ENCODE assay signal across 20 cellular contexts in genomic region chr10:73368238-73368637, GRCh38. TPM values are rescaled to one million over a fixed set of nuclear protein-coding genes. Genes with fewer than 3 reads are reported as not detected.
A peak's percentile ranks its signal among the peaks of the same experiment; 100 is the strongest.
DNase-seq lines count a peak whose midpoint lies in the region; ATAC-seq, FAIRE-seq and TF ChIP-seq lines count a peak whose summit lies in the region.
"Had no signal": no experiment of that assay in that cellular context is flagged by ENCODE, and none has a peak within 500 bp of the region (broad histone marks: within the 10 kb centered on the region; RNA-seq: fewer than 3 reads in every experiment).

No MANE protein-coding gene starts in this region.

- peak; percentile 21 for FAIRE-seq in frontal cortex (lab: Jason Lieb, UNC)
- FAIRE-seq in GM12891 (lab: Jason Lieb, UNC): no peak
- FAIRE-seq: endothelial cell of umbilical vein had no signal

- H3K27ac Mint-ChIP-seq in activated naive CD4-positive, alpha-beta T cell treated with anti-CD3 and anti-CD28 coated beads, Interleukin-2, amount 50 U/mL, for 24 hours: peak overlapping the region; percentile 68
- no peak overlapping the region for H3K27ac Mint-ChIP-seq in activated naive CD4-positive, alpha-beta T cell treated with anti-CD3 and anti-CD28 coated beads, Interleukin-2, amount 10 ng/mL, durations not matched to agents 7 days and 5 days
- peak overlapping the region; percentile 34 for H3K27ac Mint-ChIP-seq in T-helper 17 cell
- peak overlapping the region; percentile 54 to 82 for H3K27ac Mint-ChIP-seq in stimulated activated naive CD8-positive, alpha-beta T cell treated with anti-CD3 and anti-CD28 coated beads, Interleukin-15, amount 100 ng/mL, for 72 hours
- H3K27ac Mint-ChIP-seq: CD8-positive, alpha-beta T cell; stimulated activated naive B cell treated with anti-CD40 and anti-IgM and Interleukin-4, amounts not matched to agents 10 μg/mL and 1 μg/mL and 100 μg/mL, for 72 hours had no signal

- DNase-seq in activated naive CD4-positive, alpha-beta T cell treated with anti-CD3 and anti-CD28 coated beads, Interleukin-2, amount 10 ng/mL, durations not matched to agents 7 days and 5 days: no peak
- DNase-seq in T-helper 17 cell: no peak
- no peak for DNase-seq in frontal cortex (ENCODE audit: low spot score in 2 of 2)
- no peak for DNase-seq in stimulated activated naive CD8-positive, alpha-beta T cell treated with anti-CD3 and anti-CD28 coated beads, Interleukin-15, amount 100 ng/mL, for 72 hours
- no peak for DNase-seq in GM12891 (ENCODE audit: insufficient read length, low spot score)
- no peak for DNase-seq in DMS79 (lab: John Stamatoyannopoulos, UW)
- DNase-seq: activated CD4-positive, alpha-beta T cell treated with anti-CD3 and anti-CD28 coated beads, Interleukin-2, amount 50 U/mL, for 1 hour; CD8-positive, alpha-beta T cell; dermis blood vessel endothelial cell; DMS79 treated with DMSO at 0.1 percent for 48 hours; H7; left ventricle myocardium superior; MG63; NCI-H146; NCI-H524 treated with DMSO at 0.1 percent for 48 hours; stimulated activated naive B cell treated with anti-CD40 and anti-IgM and Interleukin-4, amounts not matched to agents 10 μg/mL and 1 μg/mL and 100 μg/mL, for 72 hours; transverse colon had no signal

- H3K4me1 Mint-ChIP-seq in activated naive CD4-positive, alpha-beta T cell treated with anti-CD3 and anti-CD28 coated beads, Interleukin-2, amount 50 U/mL, for 24 hours: peaks cover 9% of the 10 kb centered on the region
- H3K4me1 Mint-ChIP-seq in activated naive CD4-positive, alpha-beta T cell treated with anti-CD3 and anti-CD28 coated beads, Interleukin-2, amount 10 ng/mL, durations not matched to agents 7 days and 5 days: no peaks in the 10 kb centered on the region
- H3K4me1 Mint-ChIP-seq in T-helper 17 cell: peaks cover 7% of the 10 kb centered on the region
- peaks cover 6% of the 10 kb centered on the region for H3K4me1 Mint-ChIP-seq in stimulated activated naive CD8-positive, alpha-beta T cell treated with anti-CD3 and anti-CD28 coated beads, Interleukin-15, amount 100 ng/mL, for 72 hours

- no peak overlapping the region for H3K4me3 Mint-ChIP-seq in activated naive CD4-positive, alpha-beta T cell treated with anti-CD3 and anti-CD28 coated beads, Interleukin-2, amount 50 U/mL, for 24 hours
- no peak overlapping the region for H3K4me3 Mint-ChIP-seq in activated naive CD4-positive, alpha-beta T cell treated with anti-CD3 and anti-CD28 coated beads, Interleukin-2, amount 10 ng/mL, durations not matched to agents 7 days and 5 days
- peak overlapping the region; percentile 46 for H3K4me3 Mint-ChIP-seq in T-helper 17 cell
- no peak overlapping the region for H3K4me3 Mint-ChIP-seq in stimulated activated naive CD8-positive, alpha-beta T cell treated with anti-CD3 and anti-CD28 coated beads, Interleukin-15, amount 100 ng/mL, for 72 hours
- H3K4me3 Mint-ChIP-seq: CD8-positive, alpha-beta T cell; stimulated activated naive B cell treated with anti-CD40 and anti-IgM and Interleukin-4, amounts not matched to agents 10 μg/mL and 1 μg/mL and 100 μg/mL, for 72 hours had no signal

- ATAC-seq in T-helper 17 cell: no peak
- ATAC-seq in stimulated activated naive CD8-positive, alpha-beta T cell treated with anti-CD3 and anti-CD28 coated beads, Interleukin-15, amount 100 ng/mL, for 72 hours: peak; percentile 87
- ATAC-seq: CD8-positive, alpha-beta T cell; left ventricle myocardium superior had no signal

- H3K36me3 Mint-ChIP-seq in activated naive CD4-positive, alpha-beta T cell treated with anti-CD3 and anti-CD28 coated beads, Interleukin-2, amount 50 U/mL, for 24 hours: peaks cover 25% of the 10 kb centered on the region
- H3K36me3 Mint-ChIP-seq in activated naive CD4-positive, alpha-beta T cell treated with anti-CD3 and anti-CD28 coated beads, Interleukin-2, amount 10 ng/mL, durations not matched to agents 7 days and 5 days: peaks cover 42% of the 10 kb centered on the region
- peaks cover 3% of the 10 kb centered on the region for H3K36me3 Mint-ChIP-seq in T-helper 17 cell (ENCODE audit: low read depth)

- H3K9me3 ChIP-seq in T-helper 17 cell (ENCODE audit: control insufficient read depth, low read length, poor library complexity, severe bottlenecking): no peaks in the 10 kb centered on the region
- H3K9me3 ChIP-seq: MG63, neutrophil, transverse colon had no signal

- TF ChIP-seq POLR2A in GM12891 (IDR thresholded peaks at IDR 0.05; ENCODE audit: low read depth, low read length): no peak

- H3K9me3 Mint-ChIP-seq in activated naive CD4-positive, alpha-beta T cell treated with anti-CD3 and anti-CD28 coated beads, Interleukin-2, amount 50 U/mL, for 24 hours: no peaks in the 10 kb centered on the region
- H3K9me3 Mint-ChIP-seq in activated naive CD4-positive, alpha-beta T cell treated with anti-CD3 and anti-CD28 coated beads, Interleukin-2, amount 10 ng/mL, durations not matched to agents 7 days and 5 days: no peaks in the 10 kb centered on the region
- H3K9me3 Mint-ChIP-seq in stimulated activated naive CD8-positive, alpha-beta T cell treated with anti-CD3 and anti-CD28 coated beads, Interleukin-15, amount 100 ng/mL, for 72 hours: no peaks in the 10 kb centered on the region
- H3K9me3 Mint-ChIP-seq: CD8-positive, alpha-beta T cell had no signal

- H3K27me3 Mint-ChIP-seq in activated naive CD4-positive, alpha-beta T cell treated with anti-CD3 and anti-CD28 coated beads, Interleukin-2, amount 50 U/mL, for 24 hours: no peaks in the 10 kb centered on the region
- H3K27me3 Mint-ChIP-seq in activated naive CD4-positive, alpha-beta T cell treated with anti-CD3 and anti-CD28 coated beads, Interleukin-2, amount 10 ng/mL, durations not matched to agents 7 days and 5 days: no peaks in the 10 kb centered on the region
- no peaks in the 10 kb centered on the region for H3K27me3 Mint-ChIP-seq in T-helper 17 cell
- no peaks in the 10 kb centered on the region for H3K27me3 Mint-ChIP-seq in stimulated activated naive CD8-positive, alpha-beta T cell treated with anti-CD3 and anti-CD28 coated beads, Interleukin-15, amount 100 ng/mL, for 72 hours
- H3K27me3 Mint-ChIP-seq: stimulated activated naive B cell treated with anti-CD40 and anti-IgM and Interleukin-4, amounts not matched to agents 10 μg/mL and 1 μg/mL and 100 μg/mL, for 72 hours had no signal

- CTCF ChIA-PET in activated naive CD4-positive, alpha-beta T cell treated with anti-CD3 and anti-CD28 coated beads, Interleukin-2, amount 10 ng/mL, durations not matched to agents 7 days and 5 days (lab: Charles Lee): no interaction called here

TF ChIP-seq in GM12891, 5 proteins besides CTCF, POLR2A, EP300 and RAD21:
- TF ChIP-seq SPI1 (IDR thresholded peaks at IDR 0.05; ENCODE audit: low read depth, low read length): no peak
- no peak for TF ChIP-seq POU2F2 (IDR thresholded peaks at IDR 0.05; ENCODE audit: low read depth, low read length)
- no peak for TF ChIP-seq PAX5 (IDR thresholded peaks at IDR 0.05; ENCODE audit: insufficient read depth, low read length, severe bottlenecking)
- no peak for TF ChIP-seq POLR2AphosphoS5 (IDR thresholded peaks at IDR 0.05; ENCODE audit: low read depth, low read length)
- no peak for TF ChIP-seq TAF1 (IDR thresholded peaks at IDR 0.05; ENCODE audit: low read depth, low read length)

RNA-seq across cellular contexts. Expression of gene CFAP70, which starts 9.6 kb away (rescaled TPM):
- 1 to 10 TPM; 2.4 to 2.6 TPM for total RNA-seq in T-helper 17 cell
- total RNA-seq in frontal cortex: 0.82 TPM
- polyA plus RNA-seq in GM12891 (2012; ENCODE audit: low read depth, missing spikeins): 0.94 TPM

RNA-seq across cellular contexts. Expression of gene ANXA7, which starts 45.6 kb away (rescaled TPM):
- total RNA-seq in T-helper 17 cell (100 to 1,000 TPM in 1 of 2 donors, 10 to 100 TPM in 1; 94.9 to 117 TPM), frontal cortex (25.7 TPM)
- polyA plus RNA-seq in GM12891 (2012; ENCODE audit: low read depth, missing spikeins): 71.7 TPM
